Comparison of ENCODE assay signal across 8 cellular contexts in the genomic region with DNA sequence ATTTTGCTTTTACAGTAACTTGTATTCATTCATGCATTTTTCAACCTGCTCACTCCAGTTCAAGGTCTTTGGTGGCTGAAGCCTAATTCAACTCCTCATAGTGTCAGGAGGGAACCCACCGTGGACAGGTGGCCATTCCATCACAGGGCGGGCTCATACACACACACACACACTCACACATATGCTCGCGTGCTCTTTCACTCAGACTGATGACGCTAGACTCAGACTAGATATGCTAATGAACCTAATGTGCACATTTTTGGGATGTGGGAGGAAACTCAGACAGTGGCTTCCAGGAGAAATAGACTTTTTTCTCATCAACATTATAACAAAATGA. TPM values are rescaled to one million over a fixed set of nuclear protein-coding genes. Genes with fewer than 3 reads are reported as not detected.
DNase-seq lines count a peak whose midpoint lies in the region; ATAC-seq and TF ChIP-seq lines count a peak whose summit lies in the region.

No MANE protein-coding gene starts in this region.

- TF ChIP-seq CTCF in DND-41 (IDR thresholded peaks at IDR 0.05; ENCODE audit: borderline replicate concordance, extremely low read depth, low read length, poor library complexity, severe bottlenecking) (no peak), HFF-Myc (IDR thresholded peaks at IDR 0.05; ENCODE audit: low read depth, low read length, missing control alignments) (no peak), epithelial cell of esophagus (IDR thresholded peaks at IDR 0.05; ENCODE audit: insufficient read depth, low read depth, low read length, missing control alignments) (no peak), nephron progenitor cell (IDR thresholded peaks at IDR 0.05) (no peak)

- peak overlapping the region; percentile 80 for H2AFZ ChIP-seq in DND-41 (ENCODE audit: low read depth, low read length)

- H3K36me3 ChIP-seq in DND-41 (ENCODE audit: insufficient read depth, low read length), result no peaks in the 10 kb centered on the region
- H3K36me3 ChIP-seq in SJSA1, result no peaks in the 10 kb centered on the region

- peaks cover 6% of the 10 kb centered on the region for H3K36me3 Mint-ChIP-seq in nephron progenitor cell (ENCODE audit: low read depth)

- H3K4me3 ChIP-seq in DND-41 (ENCODE audit: low read depth in 1 of 2, low read length in 2 of 2) (peak overlapping the region in 1 of 2 experiments; percentile 59; a peak in 2 of 4 replicates), HFF-Myc (replicated peaks; ENCODE audit: low read depth, low read length) (peak overlapping the region; percentile 50), SJSA1 (peak overlapping the region; percentile 72), epithelial cell of esophagus (ENCODE audit: low read length) (peak overlapping the region; percentile 56)

- H3K27me3 Mint-ChIP-seq in nephron progenitor cell (ENCODE audit: low read depth, poor library complexity), result peaks cover 23% of the 10 kb centered on the region

- peak overlapping the region; percentile 78 for H3K4me3 Mint-ChIP-seq in nephron progenitor cell

- H3K9ac ChIP-seq in DND-41 (ENCODE audit: low read depth, low read length), result peak overlapping the region; percentile 70

- no peaks in the 10 kb centered on the region for H4K20me1 ChIP-seq in DND-41 (ENCODE audit: insufficient read depth, low read length)

- H3K27me3 ChIP-seq in DND-41 (ENCODE audit: insufficient read depth, low read length, poor library complexity), result no peaks in the 10 kb centered on the region
- no peaks in the 10 kb centered on the region for H3K27me3 ChIP-seq in SJSA1 (replicated peaks)

- no peaks in the 10 kb centered on the region for H3K79me2 ChIP-seq in DND-41 (ENCODE audit: insufficient read depth, low read length)

- H3K27ac Mint-ChIP-seq in nephron progenitor cell, result peak overlapping the region; percentile 14

- peaks cover 47% of the 10 kb centered on the region for H3K4me1 ChIP-seq in DND-41 (ENCODE audit: insufficient read depth, low read length)
- peaks cover 17% of the 10 kb centered on the region for H3K4me1 ChIP-seq in SJSA1 (replicated peaks)

- peaks cover 13% of the 10 kb centered on the region for H3K4me1 Mint-ChIP-seq in nephron progenitor cell

- peak overlapping the region; percentile 74 for H3K4me2 ChIP-seq in DND-41 (ENCODE audit: insufficient read depth, low read length)

- DNase-seq in DND-41, result no peak
- DNase-seq in HFF-Myc (ENCODE audit: extremely low read depth, low read depth), result no peak
- no peak for DNase-seq in SJSA1 (ENCODE audit: low read depth in 1 of 2, low spot score in 2 of 2)
- DNase-seq in epithelial cell of esophagus (ENCODE audit: low read depth), result peak; percentile 29
- no peak for DNase-seq in nephron progenitor cell
- DNase-seq in mucosa of gallbladder (ENCODE audit: low spot score), result no peak
- no peak for DNase-seq in COR-L47 (lab: John Stamatoyannopoulos, UW)
- DNase-seq in foreskin melanocyte, result no peak

- H3K9me3 Mint-ChIP-seq in nephron progenitor cell, result peaks cover 44% of the 10 kb centered on the region

- H3K9me3 ChIP-seq in DND-41 (ENCODE audit: insufficient read depth, low read length, severe bottlenecking), result peaks cover 3% of the 10 kb centered on the region
- H3K9me3 ChIP-seq in SJSA1 (replicated peaks), result peaks cover 5% of the 10 kb centered on the region; the same call in 1 of the 2 replicates

- H3K27ac ChIP-seq in DND-41 (ENCODE audit: low read length) (peak overlapping the region; percentile 87), SJSA1 (no peak overlapping the region)

- ATAC-seq in DND-41 (ENCODE audit: insufficient read depth, low read depth), result peak; percentile 7; the same call in 2 of the 3 replicates

RNA-seq across cellular contexts. Expression of a gene that starts 56.7 kb away (rescaled TPM):
- total RNA-seq in SJSA1 (2014; rRNA removed; shearing (Covaris generic)), result 38.2 and 61.4 TPM in 2 replicates
- 42.4 TPM for total RNA-seq in mucosa of gallbladder
